ENCODE assay signal across 8 cellular contexts in genomic region chr5:59317023-59317771, GRCh38.
DNase-seq lines count a peak whose midpoint lies in the region; ATAC-seq and TF ChIP-seq lines count a peak whose summit lies in the region.

No MANE protein-coding gene starts in this region.

- no peak overlapping the region for H3K23ac ChIP-seq in trophoblast cell (ENCODE audit: low read length)

- H4K20me1 ChIP-seq in Karpas-422 (ENCODE audit: insufficient read depth, low read depth, low read length): no peaks in the 10 kb centered on the region

- DNase-seq in H4 (ENCODE audit: low spot score) (peak; percentile 89), NT2/D1 (ENCODE audit: low read depth, low spot score) (peak; percentile 3), fibroblast of pulmonary artery (ENCODE audit: low read depth) (peak; percentile 39), trophoblast cell (no peak), iPS-NIHi11 (ENCODE audit: low spot score) (no peak), Karpas-422 (no peak), dorsolateral prefrontal cortex (no peak)

- H3K36me3 ChIP-seq in NT2/D1 (ENCODE audit: insufficient read depth, insufficient read length, low read length) (no peaks in the 10 kb centered on the region), trophoblast cell (ENCODE audit: control insufficient read depth in 1 of 2, insufficient read depth in 2 of 2, low read length in 2 of 2) (no peaks in the 10 kb centered on the region), Karpas-422 (ENCODE audit: insufficient read depth, low read length) (no peaks in the 10 kb centered on the region)

- H4K91ac ChIP-seq in trophoblast cell (ENCODE audit: low read depth, low read length): no peak overlapping the region

- peak overlapping the region; percentile 11 for H2BK12ac ChIP-seq in trophoblast cell (ENCODE audit: low read length)

- H3K9me2 ChIP-seq in Karpas-422 (replicated peaks; ENCODE audit: insufficient read depth, low read length): no peaks in the 10 kb centered on the region

- intact Hi-C loops in dorsolateral prefrontal cortex (cut with DNase I): no loop called here

- no peaks in the 10 kb centered on the region for H3K27me3 ChIP-seq in NT2/D1 (ENCODE audit: insufficient read depth, insufficient read length)
- no peaks in the 10 kb centered on the region for H3K27me3 ChIP-seq in trophoblast cell (ENCODE audit: insufficient read depth, low read length)
- H3K27me3 ChIP-seq in Karpas-422 (ENCODE audit: low read length): no peaks in the 10 kb centered on the region
- no peaks in the 10 kb centered on the region for H3K27me3 ChIP-seq in dorsolateral prefrontal cortex

- H4K12ac ChIP-seq in trophoblast cell (ENCODE audit: low read depth, low read length): no peak overlapping the region

- H3K4me1 ChIP-seq in NT2/D1 (ENCODE audit: insufficient read depth, insufficient read length) (peaks cover 3% of the 10 kb centered on the region), trophoblast cell (ENCODE audit: control insufficient read depth in 1 of 2, insufficient read depth in 2 of 2, low read length in 2 of 2) (peaks cover 8 to 10% of the 10 kb centered on the region in 2 experiments), Karpas-422 (ENCODE audit: low read length) (peaks cover 7% of the 10 kb centered on the region; the same call in 1 of the 2 replicates)

- H3K79me2 ChIP-seq in trophoblast cell (ENCODE audit: control insufficient read depth, insufficient read depth, low read length, poor library complexity) (no peaks in the 10 kb centered on the region), Karpas-422 (ENCODE audit: low read length) (no peaks in the 10 kb centered on the region)

- H2BK5ac ChIP-seq in trophoblast cell (ENCODE audit: low read depth, low read length, poor library complexity): no peak overlapping the region

- H3K4me2 ChIP-seq in trophoblast cell (ENCODE audit: low read length) (no peak overlapping the region), Karpas-422 (ENCODE audit: low read depth, low read length, poor library complexity, severe bottlenecking) (no peak overlapping the region)

- H3K9ac ChIP-seq in NT2/D1 (ENCODE audit: insufficient read length, low read depth) (no peak overlapping the region), trophoblast cell (ENCODE audit: low read length) (no peak overlapping the region), Karpas-422 (ENCODE audit: low read length) (no peak overlapping the region)

- no peak for ATAC-seq in GM18907 (IDR thresholded peaks at IDR 0.05; ENCODE audit: unreplicated experiment)

- no peak overlapping the region for H3K4ac ChIP-seq in trophoblast cell (ENCODE audit: low read depth, low read length)

- no peak overlapping the region for H2AK5ac ChIP-seq in trophoblast cell (ENCODE audit: low read length)

- H4K8ac ChIP-seq in trophoblast cell (ENCODE audit: low read depth, low read length): no peak overlapping the region

- H3K18ac ChIP-seq in trophoblast cell (ENCODE audit: low read length): no peak overlapping the region

- no peak overlapping the region for H3K27ac ChIP-seq in trophoblast cell (ENCODE audit: low read depth, low read length)
- H3K27ac ChIP-seq in Karpas-422 (ENCODE audit: low read length): no peak overlapping the region
- H3K27ac ChIP-seq in dorsolateral prefrontal cortex: peak overlapping the region in 21 of 59 donors; percentile 10 to 71 (median 36)

- H2BK120ac ChIP-seq in trophoblast cell (ENCODE audit: insufficient read depth, low read length, poor library complexity): no peak overlapping the region

- no peak overlapping the region for H2AFZ ChIP-seq in trophoblast cell (ENCODE audit: insufficient read depth, low read length, poor library complexity)
- H2AFZ ChIP-seq in Karpas-422 (ENCODE audit: low read length): no peak overlapping the region

- peaks cover 3% of the 10 kb centered on the region for H3K79me1 ChIP-seq in trophoblast cell (ENCODE audit: low read length)

- H3K9me3 ChIP-seq in NT2/D1 (ENCODE audit: insufficient read depth, low read length) (0 out of 2 replicates have a peak, but pooled peaks cover 4% of the 10 kb centered on the region), trophoblast cell (ENCODE audit: insufficient read depth, low read depth, low read length) (no peaks in the 10 kb centered on the region), Karpas-422 (ENCODE audit: low read length) (no peaks in the 10 kb centered on the region)

- H3K4me3 ChIP-seq in NT2/D1 (ENCODE audit: insufficient read length, low read depth): no peak overlapping the region
- H3K4me3 ChIP-seq in fibroblast of pulmonary artery (replicated peaks; ENCODE audit: low read depth, low read length): no peak overlapping the region
- no peak overlapping the region for H3K4me3 ChIP-seq in trophoblast cell (ENCODE audit: low read depth, low read length)
- no peak overlapping the region for H3K4me3 ChIP-seq in Karpas-422 (ENCODE audit: low read length)
- peak overlapping the region in 2 of 59 donors; percentile 3 to 27 for H3K4me3 ChIP-seq in dorsolateral prefrontal cortex

- H3K14ac ChIP-seq in trophoblast cell (ENCODE audit: low read length): no peak overlapping the region

- TF ChIP-seq CTCF in fibroblast of pulmonary artery (IDR thresholded peaks at IDR 0.05; ENCODE audit: low read length, missing control alignments): no peak
- no peak for TF ChIP-seq CTCF in dorsolateral prefrontal cortex (IDR thresholded peaks at IDR 0.05 in 54 of 56, conservative IDR thresholded peaks at IDR 0.05 in 2 of 56; ENCODE audit: low read depth in 1 of 56, partially characterized antibody in 56 of 56)

- WGBS in trophoblast cell (ENCODE audit: extremely low coverage, insufficient coverage, insufficient read length): no CpG with 5 or more reads among the region's 6 CpGs

Comparison
In these comparisons a context has a peak if more than half of its experiments do, and no peak if none do; other contexts are left out.
1. DNase-seq: peak in H4 (single experiment), NT2/D1 (single experiment) and fibroblast of pulmonary artery (single experiment); none in trophoblast cell (0 of 2), iPS-NIHi11 (single experiment), Karpas-422 (single experiment) and dorsolateral prefrontal cortex (0 of 10).